ENCODE assay signal across 13 cellular contexts in the genomic region with DNA sequence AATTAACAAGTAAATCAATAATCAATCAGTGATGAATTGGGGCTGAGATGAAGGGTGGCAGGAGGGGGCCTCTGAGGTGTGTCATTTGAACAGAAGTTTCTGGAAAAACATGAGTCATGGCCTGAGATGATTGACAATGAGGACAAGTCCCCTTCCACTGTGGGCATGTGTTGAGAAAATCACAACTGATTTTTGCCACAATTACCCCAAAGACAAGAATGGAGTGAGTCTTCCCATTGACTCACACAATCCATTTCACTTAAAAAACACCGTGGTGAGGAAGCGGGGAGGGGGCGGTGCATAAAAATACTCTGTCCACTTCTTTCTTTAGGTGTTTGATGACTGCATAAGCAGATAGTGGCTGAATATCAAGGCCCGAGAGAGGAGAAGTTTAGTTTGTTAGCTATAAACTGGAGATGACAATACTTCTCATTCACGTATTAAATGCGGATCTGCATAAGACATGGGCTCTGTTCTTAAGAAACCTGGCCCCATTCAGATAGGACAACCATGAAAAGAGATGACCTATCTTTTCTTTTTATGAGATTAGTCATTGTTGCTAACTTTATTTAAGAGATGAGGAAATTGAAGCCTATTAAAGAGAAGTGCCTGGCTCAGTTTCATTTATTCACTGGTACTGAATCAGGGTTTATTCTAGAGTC. TPM values are rescaled to one million over a fixed set of nuclear protein-coding genes. Genes with fewer than 3 reads are reported as not detected.
DNase-seq lines count a peak whose midpoint lies in the region; ATAC-seq and TF ChIP-seq lines count a peak whose summit lies in the region.
"Had no signal": no experiment of that assay in that cellular context is flagged by ENCODE, and none has a peak within 500 bp of the region (broad histone marks: within the 10 kb centered on the region; RNA-seq: fewer than 3 reads in every experiment).

No MANE protein-coding gene starts in this region.

- TF ChIP-seq CTCF in GM23338 (conservative IDR thresholded peaks at IDR 0.05; ENCODE audit: low read depth in 2 of 2), result no peak

- H3K27ac Mint-ChIP-seq in GM23338, result 0 out of 2 replicates have a peak overlapping the region, but pooled peaks have one; percentile 21
- peak overlapping the region; percentile 86 for H3K27ac Mint-ChIP-seq in activated T-helper 17 cell treated with anti-CD3 and anti-CD28 coated beads, Interleukin-2, amount 50 U/mL, for 72 hours
- H3K27ac Mint-ChIP-seq in CD8-positive, alpha-beta memory T cell, result peak overlapping the region in 1 of 8 donors; percentile 5
- H3K27ac Mint-ChIP-seq: CD14-positive monocyte had no signal

- no peaks in the 10 kb centered on the region for H3F3A ChIP-seq in GM23338 (replicated peaks; ENCODE audit: low read depth)

- H3K27me3 Mint-ChIP-seq in GM23338 (ENCODE audit: insufficient read depth, low read depth, poor library complexity), result peaks cover 4% of the 10 kb centered on the region
- peaks cover 26% of the 10 kb centered on the region for H3K27me3 Mint-ChIP-seq in activated T-helper 17 cell treated with anti-CD3 and anti-CD28 coated beads, Interleukin-2, amount 50 U/mL, for 72 hours
- peaks cover 19 to 49% of the 10 kb centered on the region in 2 donors for H3K27me3 Mint-ChIP-seq in CD8-positive, alpha-beta memory T cell

- H3K4me3 ChIP-seq in GM23338, result no peak overlapping the region
- no peak overlapping the region for H3K4me3 ChIP-seq in CD8-positive, alpha-beta memory T cell (ENCODE audit: low read length)
- H3K4me3 ChIP-seq: gastroesophageal sphincter had no signal

- H3K36me3 Mint-ChIP-seq in GM23338 (ENCODE audit: low read depth), result no peaks in the 10 kb centered on the region
- no peaks in the 10 kb centered on the region for H3K36me3 Mint-ChIP-seq in activated T-helper 17 cell treated with anti-CD3 and anti-CD28 coated beads, Interleukin-2, amount 50 U/mL, for 72 hours (ENCODE audit: low read depth)
- H3K36me3 Mint-ChIP-seq in CD8-positive, alpha-beta memory T cell, result no peaks in the 10 kb centered on the region
- H3K36me3 Mint-ChIP-seq: CD14-positive monocyte had no signal

- no peaks in the 10 kb centered on the region for H3K27me3 ChIP-seq in GM23338 (ENCODE audit: insufficient read depth)
- no peaks in the 10 kb centered on the region for H3K27me3 ChIP-seq in CD8-positive, alpha-beta memory T cell (ENCODE audit: insufficient read depth, low read length, poor library complexity, severe bottlenecking)
- H3K27me3 ChIP-seq: gastroesophageal sphincter had no signal

- no peaks in the 10 kb centered on the region for H3K79me2 ChIP-seq in GM23338 (replicated peaks; ENCODE audit: insufficient read depth)

- DNase-seq in GM23338 (ENCODE audit: low spot score) (no peak), MV-4-11 (lab: John Stamatoyannopoulos, UW) (peak; percentile 65), SHP77 treated with DMSO at 0.1 percent for 48 hours (lab: John Stamatoyannopoulos, UW) (no peak), cerebellar nuclear complex (lab: John Stamatoyannopoulos, UW) (no peak), amniotic stem cell (lab: John Stamatoyannopoulos, UW) (no peak)
- DNase-seq in stimulated activated CD4-positive, alpha-beta T cell treated with anti-CD3 and anti-CD28 coated beads, Interleukin-15, amount 100 ng/mL, for 48 hours (ENCODE audit: low read depth in 2 of 2), result peak; percentile 38 to 59
- DNase-seq in CD8-positive, alpha-beta memory T cell, result no peak
- DNase-seq: effector memory CD4-positive, alpha-beta T cell; NCI-H187 treated with DMSO at 0.1 percent for 48 hours had no signal

- no peak overlapping the region for H3K4me3 Mint-ChIP-seq in GM23338
- peak overlapping the region; percentile 41 for H3K4me3 Mint-ChIP-seq in activated T-helper 17 cell treated with anti-CD3 and anti-CD28 coated beads, Interleukin-2, amount 50 U/mL, for 72 hours
- H3K4me3 Mint-ChIP-seq in CD8-positive, alpha-beta memory T cell, result no peak overlapping the region
- H3K4me3 Mint-ChIP-seq: CD14-positive monocyte had no signal

- no peaks in the 10 kb centered on the region for H3K9me3 Mint-ChIP-seq in GM23338
- peaks cover 6% of the 10 kb centered on the region for H3K9me3 Mint-ChIP-seq in activated T-helper 17 cell treated with anti-CD3 and anti-CD28 coated beads, Interleukin-2, amount 50 U/mL, for 72 hours
- no peaks in the 10 kb centered on the region for H3K9me3 Mint-ChIP-seq in CD8-positive, alpha-beta memory T cell

- no peak overlapping the region for H3K27ac ChIP-seq in GM23338 (ENCODE audit: low read depth)
- H3K27ac ChIP-seq in CD8-positive, alpha-beta memory T cell (ENCODE audit: low read depth, low read length), result no peak overlapping the region
- H3K27ac ChIP-seq: gastroesophageal sphincter had no signal

- H2AFZ ChIP-seq in GM23338, result no peak overlapping the region

- H3K4me1 ChIP-seq in GM23338 (ENCODE audit: insufficient read depth), result no peaks in the 10 kb centered on the region
- H3K4me1 ChIP-seq in CD8-positive, alpha-beta memory T cell (ENCODE audit: insufficient read depth, low read length), result no peaks in the 10 kb centered on the region
- H3K4me1 ChIP-seq: gastroesophageal sphincter had no signal

- no peak for ATAC-seq in GM23338
- peak; percentile 79 for ATAC-seq in activated T-helper 17 cell treated with anti-CD3 and anti-CD28 coated beads, Interleukin-2, amount 50 U/mL, for 72 hours (replicated peaks)
- ATAC-seq: gastroesophageal sphincter; naive thymus-derived CD4-positive, alpha-beta T cell had no signal

- CTCF ChIA-PET in CD8-positive, alpha-beta memory T cell (lab: Charles Lee), result no interaction called here

- no peaks in the 10 kb centered on the region for H3K4me1 Mint-ChIP-seq in GM23338
- H3K4me1 Mint-ChIP-seq in activated T-helper 17 cell treated with anti-CD3 and anti-CD28 coated beads, Interleukin-2, amount 50 U/mL, for 72 hours, result peaks cover 30% of the 10 kb centered on the region
- no peaks in the 10 kb centered on the region for H3K4me1 Mint-ChIP-seq in CD8-positive, alpha-beta memory T cell
- H3K4me1 Mint-ChIP-seq: CD14-positive monocyte had no signal

- H3K4me2 ChIP-seq in GM23338, result no peak overlapping the region

- no peaks in the 10 kb centered on the region for H4K20me1 ChIP-seq in GM23338 (replicated peaks; ENCODE audit: insufficient read depth)

- no peaks in the 10 kb centered on the region for H3K36me3 ChIP-seq in GM23338 (ENCODE audit: insufficient read depth)
- H3K36me3 ChIP-seq in CD8-positive, alpha-beta memory T cell (ENCODE audit: insufficient read depth, low read length), result no peaks in the 10 kb centered on the region
- H3K36me3 ChIP-seq: gastroesophageal sphincter had no signal

- H3K9me3 ChIP-seq in CD8-positive, alpha-beta memory T cell (ENCODE audit: low read length), result no peaks in the 10 kb centered on the region
- H3K9me3 ChIP-seq: gastroesophageal sphincter had no signal

- POLR2A ChIA-PET in CD8-positive, alpha-beta memory T cell (lab: Charles Lee), result no interaction called here

- no peaks in the 10 kb centered on the region for H3K9me2 ChIP-seq in GM23338 (ENCODE audit: insufficient read depth)

TF ChIP-seq in GM23338, 12 proteins besides CTCF, POLR2A, EP300 and RAD21 (continues in another document):
- TF ChIP-seq ZNF114 (CRISPR knock-in tag; IDR thresholded peaks at IDR 0.05) (no peak), ZNF331 (CRISPR knock-in tag; IDR thresholded peaks at IDR 0.05; ENCODE audit: low read depth) (no peak), CREB1 (CRISPR knock-in tag; IDR thresholded peaks at IDR 0.05; ENCODE audit: low read depth) (no peak)
- TF ChIP-seq, protein P1, sequence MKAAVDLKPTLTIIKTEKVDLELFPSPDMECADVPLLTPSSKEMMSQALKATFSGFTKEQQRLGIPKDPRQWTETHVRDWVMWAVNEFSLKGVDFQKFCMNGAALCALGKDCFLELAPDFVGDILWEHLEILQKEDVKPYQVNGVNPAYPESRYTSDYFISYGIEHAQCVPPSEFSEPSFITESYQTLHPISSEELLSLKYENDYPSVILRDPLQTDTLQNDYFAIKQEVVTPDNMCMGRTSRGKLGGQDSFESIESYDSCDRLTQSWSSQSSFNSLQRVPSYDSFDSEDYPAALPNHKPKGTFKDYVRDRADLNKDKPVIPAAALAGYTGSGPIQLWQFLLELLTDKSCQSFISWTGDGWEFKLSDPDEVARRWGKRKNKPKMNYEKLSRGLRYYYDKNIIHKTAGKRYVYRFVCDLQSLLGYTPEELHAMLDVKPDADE (IDR thresholded peaks at IDR 0.05), result no peak
- TF ChIP-seq, protein P2, sequence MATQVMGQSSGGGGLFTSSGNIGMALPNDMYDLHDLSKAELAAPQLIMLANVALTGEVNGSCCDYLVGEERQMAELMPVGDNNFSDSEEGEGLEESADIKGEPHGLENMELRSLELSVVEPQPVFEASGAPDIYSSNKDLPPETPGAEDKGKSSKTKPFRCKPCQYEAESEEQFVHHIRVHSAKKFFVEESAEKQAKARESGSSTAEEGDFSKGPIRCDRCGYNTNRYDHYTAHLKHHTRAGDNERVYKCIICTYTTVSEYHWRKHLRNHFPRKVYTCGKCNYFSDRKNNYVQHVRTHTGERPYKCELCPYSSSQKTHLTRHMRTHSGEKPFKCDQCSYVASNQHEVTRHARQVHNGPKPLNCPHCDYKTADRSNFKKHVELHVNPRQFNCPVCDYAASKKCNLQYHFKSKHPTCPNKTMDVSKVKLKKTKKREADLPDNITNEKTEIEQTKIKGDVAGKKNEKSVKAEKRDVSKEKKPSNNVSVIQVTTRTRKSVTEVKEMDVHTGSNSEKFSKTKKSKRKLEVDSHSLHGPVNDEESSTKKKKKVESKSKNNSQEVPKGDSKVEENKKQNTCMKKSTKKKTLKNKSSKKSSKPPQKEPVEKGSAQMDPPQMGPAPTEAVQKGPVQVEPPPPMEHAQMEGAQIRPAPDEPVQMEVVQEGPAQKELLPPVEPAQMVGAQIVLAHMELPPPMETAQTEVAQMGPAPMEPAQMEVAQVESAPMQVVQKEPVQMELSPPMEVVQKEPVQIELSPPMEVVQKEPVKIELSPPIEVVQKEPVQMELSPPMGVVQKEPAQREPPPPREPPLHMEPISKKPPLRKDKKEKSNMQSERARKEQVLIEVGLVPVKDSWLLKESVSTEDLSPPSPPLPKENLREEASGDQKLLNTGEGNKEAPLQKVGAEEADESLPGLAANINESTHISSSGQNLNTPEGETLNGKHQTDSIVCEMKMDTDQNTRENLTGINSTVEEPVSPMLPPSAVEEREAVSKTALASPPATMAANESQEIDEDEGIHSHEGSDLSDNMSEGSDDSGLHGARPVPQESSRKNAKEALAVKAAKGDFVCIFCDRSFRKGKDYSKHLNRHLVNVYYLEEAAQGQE (IDR thresholded peaks at IDR 0.05; ENCODE audit: unreplicated experiment), result no peak

RNA-seq across cellular contexts. Expression of a gene that starts 34.7 kb away (rescaled TPM):
- total RNA-seq in GM23338 (2014; rRNA removed; shearing (Covaris generic)), result 0.21 and 0.31 TPM in 2 replicates
- 0.32 and 0.38 TPM in 2 replicates for polyA plus RNA-seq in GM23338 (2016; fragmentation: Nextera tagmentation; extraction: Ambion mirVana)
- 1 to 10 TPM; 1.0 TPM for total RNA-seq in activated T-helper 17 cell treated with anti-CD3 and anti-CD28 coated beads, Interleukin-2, amount 50 U/mL, for 72 hours
- 1 to 10 TPM; 5.0 to 5.7 TPM for total RNA-seq in CD8-positive, alpha-beta memory T cell
- polyA plus RNA-seq in CD8-positive, alpha-beta memory T cell, result not detected
- polyA plus RNA-seq: CD14-positive monocyte; naive thymus-derived CD4-positive, alpha-beta T cell had no signal

RNA-seq across cellular contexts. Expression of a gene that starts 51.1 kb away (rescaled TPM):
- total RNA-seq in GM23338 (2014; rRNA removed; shearing (Covaris generic)), result 113 and 119 TPM in 2 replicates
- 257 and 324 TPM in 2 replicates for polyA plus RNA-seq in GM23338 (2016; fragmentation: Nextera tagmentation; extraction: Ambion mirVana)
- total RNA-seq in activated T-helper 17 cell treated with anti-CD3 and anti-CD28 coated beads, Interleukin-2, amount 50 U/mL, for 72 hours, result 10 to 100 TPM; 67.5 to 96.9 TPM
- 100 to 1,000 TPM; 113 to 125 TPM for total RNA-seq in CD8-positive, alpha-beta memory T cell
- 183 TPM for polyA plus RNA-seq in CD8-positive, alpha-beta memory T cell

Comparison
In these comparisons a context has a peak if more than half of its experiments do, and no peak if none do; other contexts are left out.
1. DNase-seq: peak in MV-4-11 (single experiment) and stimulated activated CD4-positive, alpha-beta T cell treated with anti-CD3 and anti-CD28 coated beads, Interleukin-15, amount 100 ng/mL, for 48 hours (2 of 2); none in GM23338 (single experiment), SHP77 treated with DMSO at 0.1 percent for 48 hours (single experiment), CD8-positive, alpha-beta memory T cell (0 of 5), cerebellar nuclear complex (0 of 2) and amniotic stem cell (single experiment).